1 cellular context compared by ENCODE assay signal in the genomic region with DNA sequence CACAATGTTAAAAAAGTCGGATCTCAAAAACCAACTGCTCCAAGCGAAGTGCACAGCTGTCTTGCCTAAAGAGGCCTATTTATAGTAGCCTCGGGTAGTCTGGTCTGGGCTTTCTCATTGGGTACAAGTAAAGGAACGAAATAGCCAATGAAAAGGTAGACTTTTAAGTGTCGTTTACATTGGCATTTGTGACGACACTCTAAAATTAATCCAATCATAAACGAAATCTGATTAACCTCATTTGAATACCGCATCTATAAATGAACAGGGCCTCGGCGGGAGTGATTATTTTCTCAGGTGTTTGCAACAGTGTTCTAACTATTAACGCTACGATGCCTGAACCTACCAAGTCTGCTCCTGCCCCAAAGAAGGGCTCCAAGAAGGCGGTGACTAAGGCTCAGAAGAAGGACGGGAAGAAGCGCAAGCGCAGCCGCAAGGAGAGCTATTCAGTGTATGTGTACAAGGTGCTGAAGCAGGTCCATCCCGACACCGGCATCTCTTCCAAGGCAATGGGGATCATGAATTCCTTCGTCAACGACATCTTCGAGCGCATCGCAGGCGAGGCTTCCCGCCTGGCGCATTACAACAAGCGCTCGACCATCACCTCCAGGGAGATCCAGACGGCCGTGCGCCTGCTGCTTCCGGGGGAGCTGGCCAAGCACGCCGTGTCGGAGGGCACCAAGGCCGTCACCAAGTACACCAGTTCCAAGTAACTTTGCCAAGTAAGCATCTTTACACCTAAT.
TF ChIP-seq lines count a peak whose summit lies in the region.

No MANE protein-coding gene starts in this region.

TF ChIP-seq in HepG2, 621 proteins besides CTCF, POLR2A, EP300 and RAD21 (continued from another document and continues in another):
- TF ChIP-seq, protein P1, sequence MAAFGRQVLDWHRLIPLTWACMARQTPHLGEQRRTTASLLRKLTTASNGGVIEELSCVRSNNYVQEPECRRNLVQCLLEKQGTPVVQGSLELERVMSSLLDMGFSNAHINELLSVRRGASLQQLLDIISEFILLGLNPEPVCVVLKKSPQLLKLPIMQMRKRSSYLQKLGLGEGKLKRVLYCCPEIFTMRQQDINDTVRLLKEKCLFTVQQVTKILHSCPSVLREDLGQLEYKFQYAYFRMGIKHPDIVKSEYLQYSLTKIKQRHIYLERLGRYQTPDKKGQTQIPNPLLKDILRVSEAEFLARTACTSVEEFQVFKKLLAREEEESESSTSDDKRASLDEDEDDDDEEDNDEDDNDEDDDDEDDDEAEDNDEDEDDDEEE (CRISPR knock-in tag; IDR thresholded peaks at IDR 0.05): no peak
- TF ChIP-seq MAFG (CRISPR knock-in tag; IDR thresholded peaks at IDR 0.05) (0 out of 2 replicates have a peak, but pooled peaks have one; percentile 26), ZNF138 (CRISPR knock-in tag; IDR thresholded peaks at IDR 0.05; ENCODE audit: low read depth) (no peak), GZF1 (CRISPR knock-in tag; IDR thresholded peaks at IDR 0.05) (no peak), ZMYM4 (CRISPR knock-in tag; IDR thresholded peaks at IDR 0.05) (peak; percentile 86), ZNF660 (CRISPR knock-in tag; IDR thresholded peaks at IDR 0.05; ENCODE audit: borderline replicate concordance, low read depth) (no peak), YY1 (IDR thresholded peaks at IDR 0.05; ENCODE audit: insufficient read depth, insufficient replicate concordance, low read depth, low read length) (peak; percentile 32), KLF9 (CRISPR knock-in tag; IDR thresholded peaks at IDR 0.05; ENCODE audit: low read depth) (0 out of 2 replicates have a peak, but pooled peaks have one; percentile 93), ZNF839 (CRISPR knock-in tag; IDR thresholded peaks at IDR 0.05; ENCODE audit: borderline replicate concordance) (peak; percentile 92; the same call in 1 of the 2 replicates), KLF12 (CRISPR knock-in tag; IDR thresholded peaks at IDR 0.05; ENCODE audit: borderline replicate concordance) (peak; percentile 68), DNMT3B (CRISPR knock-in tag; conservative IDR thresholded peaks at IDR 0.05) (peak; percentile 84), PHB2 (IDR thresholded peaks at IDR 0.05; ENCODE audit: partially characterized antibody) (no peak), ATF3 (CRISPR knock-in tag; IDR thresholded peaks at IDR 0.05) (peak; percentile 52; the same call in 1 of the 2 replicates), KAT7 (CRISPR knock-in tag; IDR thresholded peaks at IDR 0.05; ENCODE audit: borderline replicate concordance) (no peak; the same call in 1 of the 2 replicates), MAX (IDR thresholded peaks at IDR 0.05) (peak; percentile 25; the same call in 1 of the 2 replicates), ZBTB25 (CRISPR knock-in tag; IDR thresholded peaks at IDR 0.05) (peak; percentile 60; the same call in 1 of the 2 replicates), PHF20 (CRISPR knock-in tag; IDR thresholded peaks at IDR 0.05) (peak; percentile 61), ZNF543 (CRISPR knock-in tag; IDR thresholded peaks at IDR 0.05) (0 out of 2 replicates have a peak, but pooled peaks have one; percentile 14), EHMT2 (IDR thresholded peaks at IDR 0.05; ENCODE audit: borderline replicate concordance, low read depth, low read length) (no peak), SRSF9 (IDR thresholded peaks at IDR 0.05; ENCODE audit: borderline replicate concordance, insufficient read depth, low read depth, low read length, poor library complexity, severe bottlenecking) (no peak), HIVEP1 (CRISPR knock-in tag; IDR thresholded peaks at IDR 0.05) (0 out of 2 replicates have a peak, but pooled peaks have one; percentile 70), MYC (CRISPR knock-in tag; IDR thresholded peaks at IDR 0.05; ENCODE audit: borderline replicate concordance) (peak; percentile 66; the same call in 1 of the 2 replicates), HOXD1 (CRISPR knock-in tag; IDR thresholded peaks at IDR 0.05) (peak; percentile 48), ZNF747 (CRISPR knock-in tag; IDR thresholded peaks at IDR 0.05; ENCODE audit: borderline replicate concordance) (peak; percentile 54), ZNF431 (CRISPR knock-in tag; IDR thresholded peaks at IDR 0.05; ENCODE audit: borderline replicate concordance, low read depth) (peak; percentile 90), KMT2A (CRISPR knock-in tag; IDR thresholded peaks at IDR 0.05) (peak; percentile 80), ZNF710 (CRISPR knock-in tag; IDR thresholded peaks at IDR 0.05; ENCODE audit: borderline replicate concordance) (peak; percentile 56; the same call in 1 of the 2 replicates), ZBTB8A (CRISPR knock-in tag; IDR thresholded peaks at IDR 0.05; ENCODE audit: borderline replicate concordance, low read depth) (no peak; the same call in 1 of the 2 replicates), ZNF672 (CRISPR knock-in tag; IDR thresholded peaks at IDR 0.05) (peak; percentile 83; the same call in 1 of the 2 replicates), ZNF577 (CRISPR knock-in tag; IDR thresholded peaks at IDR 0.05; ENCODE audit: borderline replicate concordance, low read depth) (peak; percentile 64; the same call in 1 of the 2 replicates), CEBPB (IDR thresholded peaks at IDR 0.05; ENCODE audit: borderline replicate concordance, low read depth, low read length) (0 out of 2 replicates have a peak, but pooled peaks have one; percentile 17), ZSCAN22 (CRISPR knock-in tag; IDR thresholded peaks at IDR 0.05) (no peak), ZFP36L2 (CRISPR knock-in tag; IDR thresholded peaks at IDR 0.05) (no peak), ATF4 (CRISPR knock-in tag; IDR thresholded peaks at IDR 0.05) (peak in 1 of 2 experiments; percentile 64; a peak in 3 of 4 replicates), KDM5B (CRISPR knock-in tag; IDR thresholded peaks at IDR 0.05; ENCODE audit: borderline replicate concordance) (peak; percentile 85; the same call in 1 of the 2 replicates)
- TF ChIP-seq, protein P2, sequence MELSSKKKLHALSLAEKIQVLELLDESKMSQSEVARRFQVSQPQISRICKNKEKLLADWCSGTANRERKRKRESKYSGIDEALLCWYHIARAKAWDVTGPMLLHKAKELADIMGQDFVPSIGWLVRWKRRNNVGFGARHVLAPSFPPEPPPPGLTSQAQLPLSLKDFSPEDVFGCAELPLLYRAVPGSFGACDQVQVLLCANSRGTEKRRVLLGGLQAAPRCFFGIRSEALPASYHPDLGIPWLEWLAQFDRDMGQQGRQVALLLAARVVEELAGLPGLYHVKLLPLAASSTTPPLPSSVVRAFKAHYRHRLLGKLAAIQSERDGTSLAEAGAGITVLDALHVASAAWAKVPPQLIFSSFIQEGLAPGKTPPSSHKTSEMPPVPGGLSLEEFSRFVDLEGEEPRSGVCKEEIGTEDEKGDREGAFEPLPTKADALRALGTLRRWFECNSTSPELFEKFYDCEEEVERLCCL (CRISPR knock-in tag; IDR thresholded peaks at IDR 0.05; ENCODE audit: borderline replicate concordance): peak; percentile 72; the same call in 1 of the 2 replicates
- TF ChIP-seq, protein P3, sequence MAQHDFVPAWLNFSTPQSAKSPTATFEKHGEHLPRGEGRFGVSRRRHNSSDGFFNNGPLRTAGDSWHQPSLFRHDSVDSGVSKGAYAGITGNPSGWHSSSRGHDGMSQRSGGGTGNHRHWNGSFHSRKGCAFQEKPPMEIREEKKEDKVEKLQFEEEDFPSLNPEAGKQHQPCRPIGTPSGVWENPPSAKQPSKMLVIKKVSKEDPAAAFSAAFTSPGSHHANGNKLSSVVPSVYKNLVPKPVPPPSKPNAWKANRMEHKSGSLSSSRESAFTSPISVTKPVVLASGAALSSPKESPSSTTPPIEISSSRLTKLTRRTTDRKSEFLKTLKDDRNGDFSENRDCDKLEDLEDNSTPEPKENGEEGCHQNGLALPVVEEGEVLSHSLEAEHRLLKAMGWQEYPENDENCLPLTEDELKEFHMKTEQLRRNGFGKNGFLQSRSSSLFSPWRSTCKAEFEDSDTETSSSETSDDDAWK (CRISPR knock-in tag; IDR thresholded peaks at IDR 0.05): no peak
- TF ChIP-seq, protein P4, sequence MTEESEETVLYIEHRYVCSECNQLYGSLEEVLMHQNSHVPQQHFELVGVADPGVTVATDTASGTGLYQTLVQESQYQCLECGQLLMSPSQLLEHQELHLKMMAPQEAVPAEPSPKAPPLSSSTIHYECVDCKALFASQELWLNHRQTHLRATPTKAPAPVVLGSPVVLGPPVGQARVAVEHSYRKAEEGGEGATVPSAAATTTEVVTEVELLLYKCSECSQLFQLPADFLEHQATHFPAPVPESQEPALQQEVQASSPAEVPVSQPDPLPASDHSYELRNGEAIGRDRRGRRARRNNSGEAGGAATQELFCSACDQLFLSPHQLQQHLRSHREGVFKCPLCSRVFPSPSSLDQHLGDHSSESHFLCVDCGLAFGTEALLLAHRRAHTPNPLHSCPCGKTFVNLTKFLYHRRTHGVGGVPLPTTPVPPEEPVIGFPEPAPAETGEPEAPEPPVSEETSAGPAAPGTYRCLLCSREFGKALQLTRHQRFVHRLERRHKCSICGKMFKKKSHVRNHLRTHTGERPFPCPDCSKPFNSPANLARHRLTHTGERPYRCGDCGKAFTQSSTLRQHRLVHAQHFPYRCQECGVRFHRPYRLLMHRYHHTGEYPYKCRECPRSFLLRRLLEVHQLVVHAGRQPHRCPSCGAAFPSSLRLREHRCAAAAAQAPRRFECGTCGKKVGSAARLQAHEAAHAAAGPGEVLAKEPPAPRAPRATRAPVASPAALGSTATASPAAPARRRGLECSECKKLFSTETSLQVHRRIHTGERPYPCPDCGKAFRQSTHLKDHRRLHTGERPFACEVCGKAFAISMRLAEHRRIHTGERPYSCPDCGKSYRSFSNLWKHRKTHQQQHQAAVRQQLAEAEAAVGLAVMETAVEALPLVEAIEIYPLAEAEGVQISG (CRISPR knock-in tag; IDR thresholded peaks at IDR 0.05): peak; percentile 86
- TF ChIP-seq, protein P5, sequence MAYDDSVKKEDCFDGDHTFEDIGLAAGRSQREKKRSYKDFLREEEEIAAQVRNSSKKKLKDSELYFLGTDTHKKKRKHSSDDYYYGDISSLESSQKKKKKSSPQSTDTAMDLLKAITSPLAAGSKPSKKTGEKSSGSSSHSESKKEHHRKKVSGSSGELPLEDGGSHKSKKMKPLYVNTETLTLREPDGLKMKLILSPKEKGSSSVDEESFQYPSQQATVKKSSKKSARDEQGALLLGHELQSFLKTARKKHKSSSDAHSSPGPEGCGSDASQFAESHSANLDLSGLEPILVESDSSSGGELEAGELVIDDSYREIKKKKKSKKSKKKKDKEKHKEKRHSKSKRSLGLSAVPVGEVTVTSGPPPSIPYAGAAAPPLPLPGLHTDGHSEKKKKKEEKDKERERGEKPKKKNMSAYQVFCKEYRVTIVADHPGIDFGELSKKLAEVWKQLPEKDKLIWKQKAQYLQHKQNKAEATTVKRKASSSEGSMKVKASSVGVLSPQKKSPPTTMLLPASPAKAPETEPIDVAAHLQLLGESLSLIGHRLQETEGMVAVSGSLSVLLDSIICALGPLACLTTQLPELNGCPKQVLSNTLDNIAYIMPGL (CRISPR knock-in tag; IDR thresholded peaks at IDR 0.05; ENCODE audit: borderline replicate concordance in 1 of 2, low read depth in 1 of 2): peak; percentile 67 to 69; a peak in 2 of 4 replicates
- TF ChIP-seq, protein P6, sequence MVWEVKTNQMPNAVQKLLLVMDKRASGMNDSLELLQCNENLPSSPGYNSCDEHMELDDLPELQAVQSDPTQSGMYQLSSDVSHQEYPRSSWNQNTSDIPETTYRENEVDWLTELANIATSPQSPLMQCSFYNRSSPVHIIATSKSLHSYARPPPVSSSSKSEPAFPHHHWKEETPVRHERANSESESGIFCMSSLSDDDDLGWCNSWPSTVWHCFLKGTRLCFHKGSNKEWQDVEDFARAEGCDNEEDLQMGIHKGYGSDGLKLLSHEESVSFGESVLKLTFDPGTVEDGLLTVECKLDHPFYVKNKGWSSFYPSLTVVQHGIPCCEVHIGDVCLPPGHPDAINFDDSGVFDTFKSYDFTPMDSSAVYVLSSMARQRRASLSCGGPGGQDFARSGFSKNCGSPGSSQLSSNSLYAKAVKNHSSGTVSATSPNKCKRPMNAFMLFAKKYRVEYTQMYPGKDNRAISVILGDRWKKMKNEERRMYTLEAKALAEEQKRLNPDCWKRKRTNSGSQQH (CRISPR knock-in tag; IDR thresholded peaks at IDR 0.05; ENCODE audit: low read depth): peak; percentile 66
